Comparison of ENCODE assay signal across 1 cellular context in genomic region chr10:36516281-36516680, GRCh38.
TF ChIP-seq lines count a peak whose summit lies in the region.

No MANE protein-coding gene starts in this region.

TF ChIP-seq in SK-N-SH, 30 proteins besides CTCF, POLR2A, EP300 and RAD21:
- TF ChIP-seq USF2 (IDR thresholded peaks at IDR 0.05; ENCODE audit: borderline replicate concordance, low read depth, low read length) (no peak), MEF2A (IDR thresholded peaks at IDR 0.05; ENCODE audit: borderline replicate concordance, low read depth) (no peak), MAX (IDR thresholded peaks at IDR 0.05; ENCODE audit: low read depth) (no peak), PBX3 (IDR thresholded peaks at IDR 0.05) (no peak), USF1 (IDR thresholded peaks at IDR 0.05; ENCODE audit: borderline replicate concordance, low read depth) (no peak), MXI1 (IDR thresholded peaks at IDR 0.05; ENCODE audit: low read depth, low read length) (no peak), ZBTB33 (IDR thresholded peaks at IDR 0.05; ENCODE audit: borderline replicate concordance, low read depth) (no peak), TAF1 (IDR thresholded peaks at IDR 0.05; ENCODE audit: borderline replicate concordance, low read depth, low read length) (no peak), RCOR1 (IDR thresholded peaks at IDR 0.05; ENCODE audit: low read length) (no peak), JUND (IDR thresholded peaks at IDR 0.05) (no peak), YY1 (IDR thresholded peaks at IDR 0.05; ENCODE audit: low read depth) (no peak), EZH2phosphoT487 (IDR thresholded peaks at IDR 0.05; ENCODE audit: borderline replicate concordance, low read depth) (no peak), NRF1 (IDR thresholded peaks at IDR 0.05; ENCODE audit: low read depth, low read length) (no peak), FOXJ3 (CRISPR knock-in tag; IDR thresholded peaks at IDR 0.05) (no peak), REST (IDR thresholded peaks at IDR 0.05; ENCODE audit: low read depth, low read length) (no peak)
